ENCODE assay signal across 28 cellular contexts in the genomic region with DNA sequence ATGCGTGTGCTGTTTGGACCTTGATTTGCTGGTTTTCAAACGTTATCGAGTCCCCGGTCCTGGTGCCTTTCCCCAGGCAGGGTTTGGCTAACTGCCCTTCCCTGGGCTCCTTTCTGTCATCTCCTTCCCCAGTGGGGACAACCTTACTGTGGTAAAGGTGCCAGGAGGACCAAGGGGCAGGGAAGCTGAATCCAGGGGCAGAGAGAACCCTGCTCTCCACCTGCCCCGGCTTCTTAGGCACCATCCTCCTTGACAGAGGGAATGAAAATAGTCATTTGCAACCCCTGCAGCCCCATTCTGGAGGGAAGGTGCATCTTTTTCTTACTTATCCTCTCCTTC. TPM values are rescaled to one million over a fixed set of nuclear protein-coding genes. Genes with fewer than 3 reads are reported as not detected.
DNase-seq lines count a peak whose midpoint lies in the region; ATAC-seq and TF ChIP-seq lines count a peak whose summit lies in the region.
"Had no signal": no experiment of that assay in that cellular context is flagged by ENCODE, and none has a peak within 500 bp of the region (broad histone marks: within the 10 kb centered on the region; RNA-seq: fewer than 3 reads in every experiment).

No MANE protein-coding gene starts in this region.

- H3K4me3 ChIP-seq in SK-N-SH (ENCODE audit: low read depth in 2 of 2, low read length in 1 of 2) (no peak overlapping the region), mesenchymal stem cell (ENCODE audit: insufficient read depth in 1 of 2, low read depth in 1 of 2, low read length in 2 of 2) (peak overlapping the region in 1 of 2 experiments; percentile 42), sigmoid colon (no peak overlapping the region)
- H3K4me3 ChIP-seq in CD4-positive, alpha-beta memory T cell (ENCODE audit: low read length in 2 of 2), result no peak overlapping the region
- H3K4me3 ChIP-seq: heart right ventricle had no signal

- POLR2A ChIA-PET in SK-N-SH (lab: Yijun Ruan, JAX), result interaction anchor here (1.7 kb wide), 1 partner anchor 19 kb away, joined by 6 read pairs; a partner anchor contains a TSS
- POLR2A ChIA-PET in RWPE1 (lab: Yijun Ruan, JAX; ENCODE audit: low non-redundant PET), result no interaction called here
- POLR2A ChIA-PET in CD4-positive, alpha-beta memory T cell (lab: Charles Lee; ENCODE audit: partially characterized antibody), result interaction anchor here (1.3 kb wide), 1 partner anchor 19 kb away, joined by 3 read pairs; a partner anchor contains a TSS

- no peaks in the 10 kb centered on the region for H3K9me3 Mint-ChIP-seq in CD4-positive, alpha-beta memory T cell
- H3K9me3 Mint-ChIP-seq: activated T-cell treated with anti-CD3 and anti-CD28 coated beads, Interleukin-2, amount 50 U/mL, for 72 hours; memory B cell; naive B cell; T-helper 2 cell treated with Interferon-gamma antibody and Interleukin-4, amounts not matched to agents 5 μg/mL and 100 μg/mL, for 36 hours had no signal

- peak overlapping the region; percentile 21 to 44 for H2BK12ac ChIP-seq in mesenchymal stem cell (ENCODE audit: low read length in 2 of 2)

- H3K9ac ChIP-seq in SK-N-SH (no peak overlapping the region), mesenchymal stem cell (ENCODE audit: low read length) (peak overlapping the region; percentile 50)

- no peak overlapping the region for H2BK15ac ChIP-seq in mesenchymal stem cell (ENCODE audit: low read depth, poor library complexity, severe bottlenecking)

- H3K9me2 ChIP-seq in SK-N-SH, result no peaks in the 10 kb centered on the region

- TF ChIP-seq EP300 in SK-N-SH (IDR thresholded peaks at IDR 0.05; ENCODE audit: borderline replicate concordance in 1 of 2, low read depth in 1 of 2, low read length in 1 of 2) (no peak), sigmoid colon (IDR thresholded peaks at IDR 0.05) (no peak)

- H3F3A ChIP-seq in SK-N-SH (replicated peaks; ENCODE audit: insufficient read depth), result peaks cover 3% of the 10 kb centered on the region

- no peaks in the 10 kb centered on the region for H3K36me3 ChIP-seq in SK-N-SH (replicated peaks in 1 of 2; ENCODE audit: control insufficient read depth in 1 of 2, insufficient read depth in 2 of 2, low read length in 1 of 2)
- no peaks in the 10 kb centered on the region for H3K36me3 ChIP-seq in mesenchymal stem cell (ENCODE audit: control insufficient read depth in 1 of 2, insufficient read depth in 2 of 2, low read depth in 1 of 2, low read length in 2 of 2)
- H3K36me3 ChIP-seq in sigmoid colon, result no peaks in the 10 kb centered on the region
- H3K36me3 ChIP-seq in CD4-positive, alpha-beta memory T cell (ENCODE audit: insufficient read depth, low read length), result no peaks in the 10 kb centered on the region
- H3K36me3 ChIP-seq: heart right ventricle had no signal

- H3K4me1 ChIP-seq in SK-N-SH (ENCODE audit: control insufficient read depth in 1 of 2, insufficient read depth in 2 of 2, low read depth in 1 of 2, low read length in 1 of 2) (peaks cover 0 to 14% of the 10 kb centered on the region in 2 experiments; a peak in 3 of 4 replicates), mesenchymal stem cell (ENCODE audit: control insufficient read depth, insufficient read depth, low read depth, low read length) (peaks cover 30% of the 10 kb centered on the region), sigmoid colon (no peaks in the 10 kb centered on the region)
- H3K4me1 ChIP-seq in CD4-positive, alpha-beta memory T cell (ENCODE audit: insufficient read depth, low read length), result peaks cover 36% of the 10 kb centered on the region

- H3K27ac ChIP-seq in SK-N-SH (ENCODE audit: low read depth in 2 of 2, low read length in 1 of 2), result peak overlapping the region in 1 of 2 experiments; percentile 80; a peak in 2 of 4 replicates
- H3K27ac ChIP-seq in RWPE1, result peak overlapping the region; percentile 3; the same call in 1 of the 2 replicates
- H3K27ac ChIP-seq in mesenchymal stem cell (ENCODE audit: low read length, poor library complexity, severe bottlenecking), result no peak overlapping the region
- no peak overlapping the region for H3K27ac ChIP-seq in sigmoid colon
- H3K27ac ChIP-seq in CD4-positive, alpha-beta memory T cell (ENCODE audit: low read depth, low read length), result no peak overlapping the region
- H3K27ac ChIP-seq: 22Rv1 had no signal

- 63% methylated on average over 5 of the region's 5 CpGs for WGBS in SK-N-SH (ENCODE audit: low lambda C conversion rate)
- WGBS in mesenchymal stem cell, result 77% methylated on average over 4 of the region's 5 CpGs
- 71 to 84% methylated on average over 5 of the region's 5 CpGs for WGBS in sigmoid colon, 2 donors

- H3K4me3 Mint-ChIP-seq in CD4-positive, alpha-beta memory T cell, result no peak overlapping the region
- H3K4me3 Mint-ChIP-seq: activated T-cell treated with anti-CD3 and anti-CD28 coated beads, Interleukin-2, amount 50 U/mL, for 72 hours; memory B cell; naive B cell; T-helper 2 cell treated with Interferon-gamma antibody and Interleukin-4, amounts not matched to agents 5 μg/mL and 100 μg/mL, for 36 hours had no signal

- H2AFZ ChIP-seq in SK-N-SH (ENCODE audit: low read depth), result no peak overlapping the region
- no peak overlapping the region for H2AFZ ChIP-seq in mesenchymal stem cell (ENCODE audit: low read depth, low read length)

- peak overlapping the region; percentile 41 for H2AK5ac ChIP-seq in mesenchymal stem cell (ENCODE audit: low read length, severe bottlenecking)

- peak overlapping the region; percentile 13 to 72 for H3K18ac ChIP-seq in mesenchymal stem cell (ENCODE audit: low read depth in 1 of 2, low read length in 2 of 2)

- TF ChIP-seq CTCF in SK-N-SH (IDR thresholded peaks at IDR 0.05), result no peak
- no peak for TF ChIP-seq CTCF in RWPE1 (conservative IDR thresholded peaks at IDR 0.05; ENCODE audit: low read depth)
- TF ChIP-seq CTCF in sigmoid colon (IDR thresholded peaks at IDR 0.05), result no peak

- no peak for TF ChIP-seq RAD21 in SK-N-SH (IDR thresholded peaks at IDR 0.05; ENCODE audit: low read length)

- ATAC-seq in SK-N-SH treated with all-trans-retinoic acid at 6 μM for 48 hours, result no peak
- ATAC-seq in HG03039 (IDR thresholded peaks at IDR 0.05; ENCODE audit: unreplicated experiment), result no peak
- ATAC-seq: left colon had no signal

- intact Hi-C loops in sigmoid colon (cut with DNase I), result no loop called here
- intact Hi-C loops in CD4-positive, alpha-beta memory T cell (cut with micrococcal nuclease), result no loop called here

- peak overlapping the region; percentile 78 for H2BK120ac ChIP-seq in mesenchymal stem cell (ENCODE audit: low read depth, low read length)

- no peaks in the 10 kb centered on the region for H3K36me3 Mint-ChIP-seq in CD4-positive, alpha-beta memory T cell
- H3K36me3 Mint-ChIP-seq: memory B cell, naive B cell had no signal

- H3K9me3 ChIP-seq in SK-N-SH, result no peaks in the 10 kb centered on the region
- no peaks in the 10 kb centered on the region for H3K9me3 ChIP-seq in mesenchymal stem cell (ENCODE audit: control insufficient read depth, low read length)
- H3K9me3 ChIP-seq in sigmoid colon, result no peaks in the 10 kb centered on the region
- H3K9me3 ChIP-seq in CD4-positive, alpha-beta memory T cell (ENCODE audit: control insufficient read depth in 1 of 2, low read length in 2 of 2), result no peaks in the 10 kb centered on the region
- H3K9me3 ChIP-seq: heart right ventricle had no signal

- no peak overlapping the region for H3K23ac ChIP-seq in mesenchymal stem cell (ENCODE audit: low read length in 2 of 2)

- TF ChIP-seq POLR2A in sigmoid colon (IDR thresholded peaks at IDR 0.05), result no peak

- H3K14ac ChIP-seq in mesenchymal stem cell (ENCODE audit: low read length in 2 of 2), result peak overlapping the region in 1 of 2 experiments; percentile 6

- no peaks in the 10 kb centered on the region for H4K20me1 ChIP-seq in SK-N-SH (ENCODE audit: insufficient read depth)

- H3K4ac ChIP-seq in mesenchymal stem cell (ENCODE audit: low read depth in 1 of 2, low read length in 2 of 2), result peak overlapping the region; percentile 49 to 73

- DNase-seq in SK-N-SH (no peak), RWPE1 (ENCODE audit: low spot score) (no peak), mesenchymal stem cell (no peak), sigmoid colon (peak; percentile 46), OCI-M1 (lab: John Stamatoyannopoulos, UW) (no peak)
- no peak for DNase-seq in CD4-positive, alpha-beta memory T cell
- DNase-seq: activated CD4-positive, alpha-beta T cell treated with anti-CD3 and anti-CD28 coated beads for 4 hours; activated naive CD4-positive, alpha-beta T cell treated with anti-CD3 and anti-CD28 coated beads, Interleukin-2, amount 50 U/mL, for 16 hours; activated T-cell treated with anti-CD3 and anti-CD28 coated beads, Interleukin-2, amount 50 U/mL, for 72 hours; DMS53; foreskin fibroblast; GDM1; heart right ventricle; left colon; naive B cell; NCI-H1694 treated with DMSO at 0.1 percent for 48 hours; NCI-H2171 treated with DMSO at 0.1 percent for 48 hours; NCI-H524 treated with DMSO at 0.1 percent for 48 hours; NK-92 treated with Interleukin-12 subunit alpha and Interleukin-12 subunit beta, amount 100 ng/mL, for 24 hours; stimulated activated CD8-positive, alpha-beta memory T cell treated with anti-CD3 and anti-CD28 coated beads, Interleukin-4, amount 100 ng/mL, for 48 hours; trophoblast cell had no signal

- peak overlapping the region; percentile 87 for H4K8ac ChIP-seq in mesenchymal stem cell (ENCODE audit: low read length)

- H3K27ac Mint-ChIP-seq in CD4-positive, alpha-beta memory T cell, result peak overlapping the region in 2 of 7 donors; percentile 45 to 76
- H3K27ac Mint-ChIP-seq: activated T-cell treated with anti-CD3 and anti-CD28 coated beads, Interleukin-2, amount 50 U/mL, for 72 hours; memory B cell; T-helper 2 cell treated with Interferon-gamma antibody and Interleukin-4, amounts not matched to agents 5 μg/mL and 100 μg/mL, for 36 hours had no signal

- no peaks in the 10 kb centered on the region for H3K79me1 ChIP-seq in mesenchymal stem cell (replicated peaks; ENCODE audit: low read length, poor library complexity, severe bottlenecking)

- no peak overlapping the region for H2BK5ac ChIP-seq in mesenchymal stem cell (ENCODE audit: low read depth, low read length, poor library complexity, severe bottlenecking)

- CTCF ChIA-PET in SK-N-SH (lab: Yijun Ruan, JAX), result interaction anchor here (1.0 to 19.7 kb wide), 2 partner anchors 10 to 69 kb away, joined by 4 to 495 read pairs; a partner anchor contains a TSS
- CTCF ChIA-PET in RWPE1 (lab: Yijun Ruan, JAX), result no interaction called here
- CTCF ChIA-PET in CD4-positive, alpha-beta memory T cell (lab: Charles Lee; ENCODE audit: partially characterized antibody), result interaction anchor here (2.0 kb wide), 1 partner anchor 45 kb away, joined by 5 read pairs; no protein-coding TSS in a partner anchor

- peaks cover 6 to 31% (median 7%) of the 10 kb centered on the region in 4 donors for H3K4me1 Mint-ChIP-seq in CD4-positive, alpha-beta memory T cell

- H3K27me3 Mint-ChIP-seq in CD4-positive, alpha-beta memory T cell, result peaks cover 0 to 3% of the 10 kb centered on the region in 2 donors

- H3K27me3 ChIP-seq in SK-N-SH (ENCODE audit: insufficient read depth) (peaks cover 11% of the 10 kb centered on the region; the same call in 1 of the 2 replicates), mesenchymal stem cell (ENCODE audit: control insufficient read depth in 1 of 2, insufficient read depth in 1 of 2, low read length in 2 of 2) (peaks cover 3 to 4% of the 10 kb centered on the region in 2 experiments), sigmoid colon (peaks cover 0 to 26% (median 3%) of the 10 kb centered on the region in 3 donors)
- H3K27me3 ChIP-seq in CD4-positive, alpha-beta memory T cell (ENCODE audit: insufficient read depth, low read length), result no peaks in the 10 kb centered on the region

- H4K91ac ChIP-seq in mesenchymal stem cell (ENCODE audit: low read length), result peak overlapping the region; percentile 78

- peak overlapping the region; percentile 74; the same call in 1 of the 2 replicates for H3K4me2 ChIP-seq in SK-N-SH
- H3K4me2 ChIP-seq in mesenchymal stem cell (ENCODE audit: low read length, poor library complexity, severe bottlenecking), result no peak overlapping the region

- H3K79me2 ChIP-seq in SK-N-SH (ENCODE audit: insufficient read depth), result no peaks in the 10 kb centered on the region

RNA-seq across cellular contexts. Expression of a gene that starts 5.0 kb away (rescaled TPM):
- polyA plus RNA-seq in SK-N-SH (2012; rRNA removed) (not detected in 2 replicates), sigmoid colon (under 1 TPM in 1 of 3 donors, not detected in 2; 0.28 TPM)
- polyA plus RNA-seq in SK-N-SH (2012; cell fraction: cytosol; rRNA removed), result not detected in 2 replicates
- polyA plus RNA-seq in SK-N-SH (2012; cell fraction: nucleus; rRNA removed), result not detected in 2 replicates
- polyA plus RNA-seq in mesenchymal stem cell (2013, experiment 1 of 2), result not detected
- polyA plus RNA-seq in mesenchymal stem cell (2013, experiment 2 of 2), result not detected
- under 1 TPM in 1 of 4 donors, not detected in 3; 0.68 TPM for total RNA-seq in sigmoid colon
- under 1 TPM; 0.69 to 0.84 TPM for total RNA-seq in CD4-positive, alpha-beta memory T cell
- under 1 TPM; 0.16 to 0.35 TPM for polyA plus RNA-seq in CD4-positive, alpha-beta memory T cell
- total RNA-seq: epithelial cell of proximal tubule, left colon, RPMI7951 had no signal

RNA-seq across cellular contexts. Expression of a gene that starts 9.3 kb away (rescaled TPM):
- not detected in 2 replicates for polyA plus RNA-seq in SK-N-SH (2012; rRNA removed)
- polyA plus RNA-seq in SK-N-SH (2012; cell fraction: cytosol; rRNA removed), result not detected in 2 replicates
- polyA plus RNA-seq in SK-N-SH (2012; cell fraction: nucleus; rRNA removed), result not detected in 2 replicates
- polyA plus RNA-seq in mesenchymal stem cell (2013, experiment 1 of 2), result not detected
- polyA plus RNA-seq in mesenchymal stem cell (2013, experiment 2 of 2), result not detected
- under 1 TPM in 1 of 4 donors, not detected in 3; 0.27 TPM for total RNA-seq in sigmoid colon
- not detected for polyA plus RNA-seq in sigmoid colon
- not detected for total RNA-seq in CD4-positive, alpha-beta memory T cell
- polyA plus RNA-seq in CD4-positive, alpha-beta memory T cell, result not detected
- total RNA-seq: activated T-cell treated with anti-CD3 and anti-CD28 coated beads, Interleukin-2, amount 50 U/mL, for 72 hours; epithelial cell of proximal tubule; heart right ventricle; left colon; RPMI7951 had no signal
- polyA plus RNA-seq: heart right ventricle had no signal

RNA-seq across cellular contexts. Expression of a gene that starts 18.8 kb away (rescaled TPM):
- polyA plus RNA-seq in SK-N-SH (2012; rRNA removed) (55.2 and 73.3 TPM in 2 replicates), sigmoid colon (10 to 100 TPM; 49.2 to 94.3 (median 50.0) TPM)
- 58.8 and 59.3 TPM in 2 replicates for polyA plus RNA-seq in SK-N-SH (2012; cell fraction: cytosol; rRNA removed)
- polyA plus RNA-seq in SK-N-SH (2012; cell fraction: nucleus; rRNA removed), result 28.4 and 47.1 TPM in 2 replicates
- 50.4 TPM for polyA plus RNA-seq in mesenchymal stem cell (2013, experiment 1 of 2)
- 51.9 TPM for polyA plus RNA-seq in mesenchymal stem cell (2013, experiment 2 of 2)
- total RNA-seq in sigmoid colon, result 10 to 100 TPM; 22.4 to 38.9 (median 30.1) TPM
- 10 to 100 TPM; 49.7 to 54.0 TPM for total RNA-seq in CD4-positive, alpha-beta memory T cell
- 100 to 1,000 TPM in 1 of 2 donors, 10 to 100 TPM in 1; 80.1 to 147 TPM for polyA plus RNA-seq in CD4-positive, alpha-beta memory T cell

RNA-seq across cellular contexts. Expression of a gene that starts 19.2 kb away (rescaled TPM):
- polyA plus RNA-seq in SK-N-SH (2012; rRNA removed) (159 and 195 TPM in 2 replicates), sigmoid colon (100 to 1,000 TPM in 1 of 3 donors, 10 to 100 TPM in 2; 37.8 to 114 (median 40.9) TPM)
- 67.5 and 71.7 TPM in 2 replicates for polyA plus RNA-seq in SK-N-SH (2012; cell fraction: cytosol; rRNA removed)
- 543 and 819 TPM in 2 replicates for polyA plus RNA-seq in SK-N-SH (2012; cell fraction: nucleus; rRNA removed)
- 96.0 TPM for polyA plus RNA-seq in mesenchymal stem cell (2013, experiment 1 of 2)
- 87.5 TPM for polyA plus RNA-seq in mesenchymal stem cell (2013, experiment 2 of 2)
- 100 to 1,000 TPM in 1 of 4 donors, 10 to 100 TPM in 3; 79.9 to 129 (median 93.9) TPM for total RNA-seq in sigmoid colon
- total RNA-seq in CD4-positive, alpha-beta memory T cell, result 100 to 1,000 TPM; 317 to 327 TPM
- polyA plus RNA-seq in CD4-positive, alpha-beta memory T cell, result 10 to 100 TPM in 1 of 2 donors, 1 to 10 TPM in 1; 1.2 to 20.5 TPM

RNA-seq across cellular contexts. Expression of a gene that starts 56.8 kb away (rescaled TPM):
- 30.8 and 36.7 TPM in 2 replicates for polyA plus RNA-seq in SK-N-SH (2012; rRNA removed)
- 5.2 and 9.5 TPM in 2 replicates for polyA plus RNA-seq in SK-N-SH (2012; cell fraction: cytosol; rRNA removed)
- polyA plus RNA-seq in SK-N-SH (2012; cell fraction: nucleus; rRNA removed), result 289 and 297 TPM in 2 replicates
- 5.8 TPM for polyA plus RNA-seq in mesenchymal stem cell (2013, experiment 1 of 2)
- polyA plus RNA-seq in mesenchymal stem cell (2013, experiment 2 of 2), result 5.0 TPM
- 1 to 10 TPM; 2.0 to 7.5 (median 2.8) TPM for total RNA-seq in sigmoid colon
- 1 to 10 TPM in 1 of 3 donors, under 1 TPM in 2; 0.46 to 5.4 (median 0.60) TPM for polyA plus RNA-seq in sigmoid colon
- total RNA-seq in CD4-positive, alpha-beta memory T cell, result 1 to 10 TPM; 1.3 to 1.6 TPM
- polyA plus RNA-seq in CD4-positive, alpha-beta memory T cell, result under 1 TPM; 0.15 to 0.53 TPM
